ENCODE assay signal across 1 cellular context in genomic region chr11:12270215-12270797, GRCh38.
TF ChIP-seq lines count a peak whose summit lies in the region.

No MANE protein-coding gene starts in this region.

TF ChIP-seq in IMR-90, 13 proteins besides CTCF, POLR2A, EP300 and RAD21 (continued from another document):
- TF ChIP-seq MXI1 (IDR thresholded peaks at IDR 0.05; ENCODE audit: borderline replicate concordance, low read depth, low read length) (no peak), NFE2L2 (IDR thresholded peaks at IDR 0.05; ENCODE audit: low read depth, low read length) (no peak), MAZ (IDR thresholded peaks at IDR 0.05; ENCODE audit: borderline replicate concordance, low read depth, low read length) (no peak), RCOR1 (IDR thresholded peaks at IDR 0.05; ENCODE audit: insufficient replicate concordance, low read length) (no peak), BHLHE40 (IDR thresholded peaks at IDR 0.05; ENCODE audit: low read depth, low read length) (no peak), USF2 (IDR thresholded peaks at IDR 0.05; ENCODE audit: low read depth, low read length) (no peak), MAFK (IDR thresholded peaks at IDR 0.05; ENCODE audit: low read depth, low read length) (no peak), CEBPB (IDR thresholded peaks at IDR 0.05; ENCODE audit: low read depth, low read length) (no peak), FOS (IDR thresholded peaks at IDR 0.05; ENCODE audit: low read depth, low read length) (no peak), SMC3 (IDR thresholded peaks at IDR 0.05; ENCODE audit: low read depth, low read length) (no peak)
- TF ChIP-seq, protein P1, sequence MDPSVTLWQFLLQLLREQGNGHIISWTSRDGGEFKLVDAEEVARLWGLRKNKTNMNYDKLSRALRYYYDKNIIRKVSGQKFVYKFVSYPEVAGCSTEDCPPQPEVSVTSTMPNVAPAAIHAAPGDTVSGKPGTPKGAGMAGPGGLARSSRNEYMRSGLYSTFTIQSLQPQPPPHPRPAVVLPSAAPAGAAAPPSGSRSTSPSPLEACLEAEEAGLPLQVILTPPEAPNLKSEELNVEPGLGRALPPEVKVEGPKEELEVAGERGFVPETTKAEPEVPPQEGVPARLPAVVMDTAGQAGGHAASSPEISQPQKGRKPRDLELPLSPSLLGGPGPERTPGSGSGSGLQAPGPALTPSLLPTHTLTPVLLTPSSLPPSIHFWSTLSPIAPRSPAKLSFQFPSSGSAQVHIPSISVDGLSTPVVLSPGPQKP (IDR thresholded peaks at IDR 0.05; ENCODE audit: borderline replicate concordance, low read depth, low read length): no peak
